In genomic region chr10:71024490-71024889, GRCh38 we compare ENCODE assay signal across 31 cellular contexts.
"Had no signal": no experiment of that assay in that cellular context is flagged by ENCODE, and none has a peak within 500 bp of the region (broad histone marks: within the 10 kb centered on the region; RNA-seq: fewer than 3 reads in every experiment).

No MANE protein-coding gene starts in this region.

- H3K27ac ChIP-seq: ascending aorta, cardiac muscle cell, WERI-Rb-1 had no signal

- DNase-seq: activated CD4-positive, alpha-beta memory T cell treated with anti-CD3 and anti-CD28 coated beads, Interleukin-2, amount 10 ng/mL, durations not matched to agents 7 days and 5 days; activated CD4-positive, alpha-beta T cell treated with anti-CD3 and anti-CD28 coated beads for 1 hour; activated CD4-positive, alpha-beta T cell treated with anti-CD3 and anti-CD28 coated beads for 36 hours; activated CD4-positive, alpha-beta T cell treated with anti-CD3 and anti-CD28 coated beads for 48 hours; activated CD4-positive, alpha-beta T cell treated with anti-CD3 and anti-CD28 coated beads, Interleukin-2, amount 10 ng/mL, durations not matched to agents 7 days and 5 days; activated CD4-positive, alpha-beta T cell treated with anti-CD3 and anti-CD28 coated beads, Interleukin-2, amount 50 U/mL, for 48 hours; activated CD4-positive, CD25-positive, alpha-beta regulatory T cell; activated CD8-positive, alpha-beta memory T cell treated with anti-CD3 and anti-CD28 coated beads for 24 hours; activated CD8-positive, alpha-beta memory T cell treated with anti-CD3 and anti-CD28 coated beads, Interleukin-2, amount 10 ng/mL, durations not matched to agents 7 days and 5 days; activated CD8-positive, alpha-beta memory T cell treated with anti-CD3 and anti-CD28 coated beads, Interleukin-2, amount 50 U/mL, for 48 hours; activated CD8-positive, alpha-beta T cell treated with anti-CD3 and anti-CD28 coated beads, Interleukin-2, amount 10 ng/mL, durations not matched to agents 7 days and 5 days; activated effector memory CD4-positive, alpha-beta T cell treated with Interleukin-2 at 50 U/mL for 16 hours; activated gamma-delta T cell; activated naive CD4-positive, alpha-beta T cell treated with anti-CD3 and anti-CD28 coated beads, Interleukin-2, amount 10 ng/mL, durations not matched to agents 7 days and 5 days; activated naive CD4-positive, alpha-beta T cell treated with Interleukin-2 at 50 U/mL for 16 hours; activated naive CD8-positive, alpha-beta T cell treated with anti-CD3 and anti-CD28 coated beads, Interleukin-2, amount 10 ng/mL, durations not matched to agents 7 days and 5 days; activated naive CD8-positive, alpha-beta T cell treated with anti-CD3 and anti-CD28 coated beads, Interleukin-2, amount 50 U/mL, for 24 hours; activated T-cell treated with anti-CD3 and anti-CD28 coated beads, Interleukin-2, amount 50 U/mL, for 24 hours; activated T-cell treated with anti-CD3 and anti-CD28 coated beads, Interleukin-2, amount 50 U/mL, for 48 hours; amygdala; anterior cingulate cortex; central memory CD4-positive, alpha-beta T cell; T-helper 2 cell; T-helper 9 cell; WERI-Rb-1 had no signal

- H3K36me3 ChIP-seq: ascending aorta, cardiac muscle cell, WERI-Rb-1 had no signal

- ATAC-seq: activated CD4-positive, alpha-beta T cell treated with anti-CD3 and anti-CD28 coated beads for 36 hours; activated CD4-positive, CD25-positive, alpha-beta regulatory T cell treated with anti-CD3 and anti-CD28 coated beads, Interleukin-2, amount 50 U/mL, for 24 hours; activated CD8-positive, alpha-beta memory T cell treated with anti-CD3 and anti-CD28 coated beads, Interleukin-2, amount 10 ng/mL, durations not matched to agents 7 days and 5 days; activated CD8-positive, alpha-beta T cell treated with anti-CD3 and anti-CD28 coated beads, Interleukin-2, amount 10 ng/mL, durations not matched to agents 7 days and 5 days; activated naive CD8-positive, alpha-beta T cell treated with anti-CD3 and anti-CD28 coated beads, Interleukin-2, amount 50 U/mL, for 24 hours; WTC11 had no signal

- H3K4me3 ChIP-seq: ascending aorta, cardiac muscle cell had no signal

- FAIRE-seq: bronchial epithelial cell, TTC549 had no signal

- H3K27me3 ChIP-seq: ascending aorta, cardiac muscle cell had no signal

- H3K4me1 ChIP-seq: ascending aorta had no signal
